8 cellular contexts compared by ENCODE assay signal in genomic region chr10:122435212-122435827, GRCh38. TPM values are rescaled to one million over a fixed set of nuclear protein-coding genes. Genes with fewer than 3 reads are reported as not detected.
DNase-seq lines count a peak whose midpoint lies in the region; ATAC-seq, FAIRE-seq and TF ChIP-seq lines count a peak whose summit lies in the region.

No MANE protein-coding gene starts in this region.

- no peak overlapping the region for H3K4me3 Mint-ChIP-seq in natural killer cell
- no peak overlapping the region for H3K4me3 Mint-ChIP-seq in natural killer cell treated with Interleukin-12 subunit alpha and Interleukin-12 subunit beta and Interleukin-15 and Interleukin-18, amount 100 ng/mL, for 72 hours

- peak; percentile 89 for TF ChIP-seq CTCF in natural killer cell (IDR thresholded peaks at IDR 0.05)

- peaks cover 0 to 7% of the 10 kb centered on the region in 2 donors for H3K4me1 Mint-ChIP-seq in natural killer cell
- no peaks in the 10 kb centered on the region for H3K4me1 Mint-ChIP-seq in natural killer cell treated with Interleukin-12 subunit alpha and Interleukin-12 subunit beta and Interleukin-15 and Interleukin-18, amount 100 ng/mL, for 72 hours (ENCODE audit: low read depth in 2 of 2)

- intact Hi-C loops in natural killer cell (cut with micrococcal nuclease) = loop anchor here (1.0 to 5.0 kb wide), 3 partner anchors 93 to 137 kb away; no protein-coding TSS in a partner anchor

- H3K27ac Mint-ChIP-seq in natural killer cell = no peak overlapping the region
- no peak overlapping the region for H3K27ac Mint-ChIP-seq in natural killer cell treated with Interleukin-12 subunit alpha and Interleukin-12 subunit beta and Interleukin-15 and Interleukin-18, amount 100 ng/mL, for 72 hours

- H3K9me3 Mint-ChIP-seq in natural killer cell = no peaks in the 10 kb centered on the region
- H3K9me3 Mint-ChIP-seq in natural killer cell treated with Interleukin-12 subunit alpha and Interleukin-12 subunit beta and Interleukin-15 and Interleukin-18, amount 100 ng/mL, for 72 hours = no peaks in the 10 kb centered on the region

- FAIRE-seq in colon (lab: Jason Lieb, UNC) = peak; percentile 87

- no peaks in the 10 kb centered on the region for H3K36me3 Mint-ChIP-seq in natural killer cell
- H3K36me3 Mint-ChIP-seq in natural killer cell treated with Interleukin-12 subunit alpha and Interleukin-12 subunit beta and Interleukin-15 and Interleukin-18, amount 100 ng/mL, for 72 hours = no peaks in the 10 kb centered on the region

- no peak for DNase-seq in natural killer cell
- DNase-seq in natural killer cell treated with Interleukin-12 subunit alpha and Interleukin-12 subunit beta and Interleukin-15 and Interleukin-18, amount 100 ng/mL, for 72 hours (ENCODE audit: low spot score) = no peak
- DNase-seq in NCI-H748 (lab: John Stamatoyannopoulos, UW; ENCODE audit: unreplicated experiment) = peak; percentile 35
- DNase-seq in medulla oblongata (ENCODE audit: extremely low spot score) = peak; percentile 71
- DNase-seq in GOT3 (lab: John Stamatoyannopoulos, UW) = no peak

- H3K27me3 Mint-ChIP-seq in natural killer cell (ENCODE audit: low read depth in 2 of 2) = no peaks in the 10 kb centered on the region
- no peaks in the 10 kb centered on the region for H3K27me3 Mint-ChIP-seq in natural killer cell treated with Interleukin-12 subunit alpha and Interleukin-12 subunit beta and Interleukin-15 and Interleukin-18, amount 100 ng/mL, for 72 hours

- ATAC-seq in natural killer cell (peak; percentile 42 to 67 (median 58)), GM21447 (IDR thresholded peaks at IDR 0.05; ENCODE audit: unreplicated experiment) (no peak), HG03439 (IDR thresholded peaks at IDR 0.05; ENCODE audit: unreplicated experiment) (no peak)
- no peak for ATAC-seq in natural killer cell treated with Interleukin-12 subunit alpha and Interleukin-12 subunit beta and Interleukin-15 and Interleukin-18, amount 100 ng/mL, for 72 hours

RNA-seq across cellular contexts. Expression of gene ARMS2, which starts 19.1 kb away (rescaled TPM):
- total RNA-seq in natural killer cell = not detected
- total RNA-seq in natural killer cell treated with Interleukin-12 subunit alpha and Interleukin-12 subunit beta and Interleukin-15 and Interleukin-18, amount 100 ng/mL, for 72 hours = not detected

RNA-seq across cellular contexts. Expression of gene HTRA1, which starts 26.0 kb away (rescaled TPM):
- not detected for total RNA-seq in natural killer cell
- total RNA-seq in natural killer cell treated with Interleukin-12 subunit alpha and Interleukin-12 subunit beta and Interleukin-15 and Interleukin-18, amount 100 ng/mL, for 72 hours = not detected

Comparison
In these comparisons a context has a peak if more than half of its experiments do, and no peak if none do; other contexts are left out.
1. ATAC-seq: peak in natural killer cell (3 of 3); none in natural killer cell treated with Interleukin-12 subunit alpha and Interleukin-12 subunit beta and Interleukin-15 and Interleukin-18, amount 100 ng/mL, for 72 hours (0 of 2), GM21447 (single experiment) and HG03439 (single experiment).
2. DNase-seq: peak in NCI-H748 (single experiment) and medulla oblongata (single experiment); none in natural killer cell (single experiment), natural killer cell treated with Interleukin-12 subunit alpha and Interleukin-12 subunit beta and Interleukin-15 and Interleukin-18, amount 100 ng/mL, for 72 hours (single experiment) and GOT3 (single experiment).